ENCODE assay signal across 8 cellular contexts in the genomic region with DNA sequence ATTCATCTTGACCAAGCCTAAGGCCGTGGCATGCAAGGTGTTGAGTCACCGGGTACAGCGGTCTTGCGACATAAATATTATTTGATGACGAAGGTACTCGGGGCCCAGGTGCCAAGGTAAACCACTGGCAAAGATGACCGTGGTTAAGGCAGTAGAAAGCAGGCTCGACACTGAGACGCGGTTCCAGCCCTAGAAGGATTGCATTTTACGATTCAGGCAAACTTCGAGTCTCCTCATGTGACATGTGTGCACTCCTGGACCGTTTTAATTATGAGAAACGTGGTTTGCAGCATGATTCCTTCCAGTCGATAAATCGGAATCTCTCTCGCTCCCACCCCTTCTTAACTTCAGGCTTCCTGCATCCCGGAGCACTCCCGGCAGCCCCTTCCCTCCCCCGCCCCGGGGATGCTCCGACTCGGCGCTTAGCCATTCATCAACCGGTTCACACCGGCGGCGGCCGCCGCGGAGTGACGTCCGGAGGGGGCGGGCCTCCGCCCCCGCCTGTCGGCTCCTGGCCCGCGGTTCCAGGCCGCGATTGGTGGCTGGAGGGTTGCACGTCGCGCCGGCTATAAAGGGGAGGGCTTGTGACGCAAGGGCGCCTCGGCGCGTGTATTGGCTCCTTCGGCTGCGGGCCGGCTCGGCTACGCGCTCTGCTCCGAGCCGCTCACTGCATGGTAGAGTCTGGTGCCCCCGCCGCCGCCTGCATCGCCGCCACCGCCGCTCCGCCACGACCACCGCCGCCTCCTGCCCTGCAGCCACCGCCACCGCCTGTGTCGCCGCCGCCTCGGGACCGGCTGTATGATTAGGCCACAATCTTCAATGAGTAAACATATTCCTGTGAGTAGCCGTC. TPM values are rescaled to one million over a fixed set of nuclear protein-coding genes. Genes with fewer than 3 reads are reported as not detected.
DNase-seq lines count a peak whose midpoint lies in the region; ATAC-seq and TF ChIP-seq lines count a peak whose summit lies in the region.

A gene (plus strand): TSS at position 598 of the 850 bp plus-strand sequence.
A gene (plus strand): TSS at position 598 of the 850 bp plus-strand sequence. CDS start 4,401 bp downstream, outside the sequence.

- DNase-seq in GM06990 (ENCODE audit: extremely low read depth, insufficient read length), result peak; percentile 99
- peak; percentile 78 for DNase-seq in NCI-H1092 (lab: John Stamatoyannopoulos, UW)
- peak; percentile 95 to 98 for DNase-seq in activated naive CD4-positive, alpha-beta T cell treated with anti-CD3 and anti-CD28 coated beads, Interleukin-2, amount 50 U/mL, for 72 hours (ENCODE audit: low spot score in 2 of 2)
- peak; percentile 98 for DNase-seq in glomerular visceral epithelial cell (ENCODE audit: extremely low spot score)
- peak; percentile 93 for DNase-seq in omental fat pad (ENCODE audit: low spot score)
- peak; percentile 98 for DNase-seq in testis

- WGBS in testis, 2 donors, result 0 to 2% methylated on average over 36 to 61 of the region's 77 CpGs

- H3K4me1 ChIP-seq in testis, result peaks cover 9% of the 10 kb centered on the region

- peak within 1 kb of the TSS; percentile 97 for H3K4me3 ChIP-seq in GM06990 (replicated peaks; ENCODE audit: low read depth, low read length)
- H3K4me3 ChIP-seq in testis, result peak within 1 kb of the TSS; percentile 96 to 98

- H3K27ac Mint-ChIP-seq in activated naive CD4-positive, alpha-beta T cell treated with anti-CD3 and anti-CD28 coated beads, Interleukin-2, amount 50 U/mL, for 72 hours, result peak within 1 kb of the TSS; percentile 91 to 93

- no peaks in the 10 kb centered on the region for H3K9me3 ChIP-seq in testis

- TF ChIP-seq CTCF in GM06990 (IDR thresholded peaks at IDR 0.05; ENCODE audit: insufficient read depth, low read length, poor library complexity, severe bottlenecking) (no peak), omental fat pad (IDR thresholded peaks at IDR 0.05) (no peak), testis (IDR thresholded peaks at IDR 0.05) (no peak)

- no peaks in the 10 kb centered on the region for H3K9me3 Mint-ChIP-seq in activated naive CD4-positive, alpha-beta T cell treated with anti-CD3 and anti-CD28 coated beads, Interleukin-2, amount 50 U/mL, for 72 hours

- peak; percentile 84 for ATAC-seq in HG02588 (IDR thresholded peaks at IDR 0.05; ENCODE audit: unreplicated experiment)
- peak; percentile 94 for ATAC-seq in SK-N-SH treated with all-trans-retinoic acid at 6 μM for 48 hours
- ATAC-seq in activated naive CD4-positive, alpha-beta T cell treated with anti-CD3 and anti-CD28 coated beads, Interleukin-2, amount 50 U/mL, for 72 hours, result peak; percentile 94
- peak; percentile 94 for ATAC-seq in omental fat pad (ENCODE audit: low FRiP score)

- TF ChIP-seq POLR2A in testis (IDR thresholded peaks at IDR 0.05), result peak; percentile 99

- intact Hi-C loops in testis (cut with DNase I; ENCODE audit: low total_unique reads), result no loop called here

- peaks cover 2% of the 10 kb centered on the region for H3K36me3 ChIP-seq in GM06990 (ENCODE audit: control insufficient read depth, insufficient read depth, low read length)
- H3K36me3 ChIP-seq in testis (ENCODE audit: low read depth, missing control alignments), result no peaks in the 10 kb centered on the region

- H3K36me3 Mint-ChIP-seq in activated naive CD4-positive, alpha-beta T cell treated with anti-CD3 and anti-CD28 coated beads, Interleukin-2, amount 50 U/mL, for 72 hours, result peaks cover 19 to 22% of the 10 kb centered on the region in 2 donors

- peak within 1 kb of the TSS; percentile 98 to 100 for H3K27ac ChIP-seq in testis

- H3K27me3 ChIP-seq in GM06990 (replicated peaks; ENCODE audit: control insufficient read depth, insufficient read depth, low read length), result no peaks in the 10 kb centered on the region
- no peaks in the 10 kb centered on the region for H3K27me3 ChIP-seq in testis

TF ChIP-seq in SK-N-SH treated with all-trans-retinoic acid at 6 μM for 48 hours, 23 proteins besides CTCF, POLR2A, EP300 and RAD21:
- TF ChIP-seq OSR1 (CRISPR knock-in tag; IDR thresholded peaks at IDR 0.05) (no peak), CSDC2 (CRISPR knock-in tag; IDR thresholded peaks at IDR 0.05) (0 out of 2 replicates have a peak, but pooled peaks have one; percentile 13), ESRRG (CRISPR knock-in tag; IDR thresholded peaks at IDR 0.05) (no peak), ZNF8 (CRISPR knock-in tag; IDR thresholded peaks at IDR 0.05) (no peak), ZFP30 (CRISPR knock-in tag; IDR thresholded peaks at IDR 0.05) (no peak), ARNTL (CRISPR knock-in tag; IDR thresholded peaks at IDR 0.05; ENCODE audit: borderline replicate concordance, low read depth) (no peak)
- TF ChIP-seq, protein P1, sequence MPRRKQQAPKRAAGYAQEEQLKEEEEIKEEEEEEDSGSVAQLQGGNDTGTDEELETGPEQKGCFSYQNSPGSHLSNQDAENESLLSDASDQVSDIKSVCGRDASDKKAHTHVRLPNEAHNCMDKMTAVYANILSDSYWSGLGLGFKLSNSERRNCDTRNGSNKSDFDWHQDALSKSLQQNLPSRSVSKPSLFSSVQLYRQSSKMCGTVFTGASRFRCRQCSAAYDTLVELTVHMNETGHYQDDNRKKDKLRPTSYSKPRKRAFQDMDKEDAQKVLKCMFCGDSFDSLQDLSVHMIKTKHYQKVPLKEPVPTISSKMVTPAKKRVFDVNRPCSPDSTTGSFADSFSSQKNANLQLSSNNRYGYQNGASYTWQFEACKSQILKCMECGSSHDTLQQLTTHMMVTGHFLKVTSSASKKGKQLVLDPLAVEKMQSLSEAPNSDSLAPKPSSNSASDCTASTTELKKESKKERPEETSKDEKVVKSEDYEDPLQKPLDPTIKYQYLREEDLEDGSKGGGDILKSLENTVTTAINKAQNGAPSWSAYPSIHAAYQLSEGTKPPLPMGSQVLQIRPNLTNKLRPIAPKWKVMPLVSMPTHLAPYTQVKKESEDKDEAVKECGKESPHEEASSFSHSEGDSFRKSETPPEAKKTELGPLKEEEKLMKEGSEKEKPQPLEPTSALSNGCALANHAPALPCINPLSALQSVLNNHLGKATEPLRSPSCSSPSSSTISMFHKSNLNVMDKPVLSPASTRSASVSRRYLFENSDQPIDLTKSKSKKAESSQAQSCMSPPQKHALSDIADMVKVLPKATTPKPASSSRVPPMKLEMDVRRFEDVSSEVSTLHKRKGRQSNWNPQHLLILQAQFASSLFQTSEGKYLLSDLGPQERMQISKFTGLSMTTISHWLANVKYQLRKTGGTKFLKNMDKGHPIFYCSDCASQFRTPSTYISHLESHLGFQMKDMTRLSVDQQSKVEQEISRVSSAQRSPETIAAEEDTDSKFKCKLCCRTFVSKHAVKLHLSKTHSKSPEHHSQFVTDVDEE (CRISPR knock-in tag; IDR thresholded peaks at IDR 0.05), result no peak

RNA-seq across cellular contexts. Expression of the second gene that starts in this region (rescaled TPM):
- total RNA-seq in activated naive CD4-positive, alpha-beta T cell treated with anti-CD3 and anti-CD28 coated beads, Interleukin-2, amount 50 U/mL, for 72 hours, result 10 to 100 TPM; 46.4 to 77.0 TPM
- 10 to 100 TPM; 24.7 to 43.6 (median 33.8) TPM for total RNA-seq in omental fat pad
- 10 to 100 TPM; 39.6 to 83.5 TPM for total RNA-seq in testis
- 74.9 TPM for polyA plus RNA-seq in testis (ENCODE audit: insufficient read depth, low read depth, low replicate concordance)

Comparison
In these comparisons a context has a peak if more than half of its experiments do, and no peak if none do; other contexts are left out.
1. Peak in every context shown above with its lines: DNase-seq, ATAC-seq, H3K4me3 ChIP-seq and H3K27ac ChIP-seq.